ENCODE assay signal across 2 cellular contexts in the genomic region with DNA sequence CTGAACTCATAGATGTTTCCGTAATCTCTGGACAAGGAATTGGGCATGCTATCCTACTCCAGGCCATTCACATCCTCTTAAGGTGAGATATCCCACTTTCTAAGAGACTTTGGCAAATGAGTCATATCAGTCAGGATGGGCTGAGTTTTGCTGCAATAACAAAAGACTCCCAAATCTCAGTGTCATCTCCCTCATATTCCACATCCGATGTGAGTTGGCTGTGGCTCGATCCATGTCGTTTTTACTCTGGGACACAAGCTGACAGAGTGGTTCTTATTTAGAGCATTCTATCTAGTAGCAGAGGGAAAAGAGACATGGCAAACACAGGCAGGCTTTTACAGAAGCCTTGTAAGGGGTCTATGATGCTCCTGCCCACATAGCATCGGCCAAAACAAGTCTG.
TF ChIP-seq lines count a peak whose summit lies in the region.

No MANE protein-coding gene starts in this region.

TF ChIP-seq in K562, 482 proteins besides CTCF, POLR2A, EP300 and RAD21:
- TF ChIP-seq ZNF12 (CRISPR knock-in tag; IDR thresholded peaks at IDR 0.05) = peak; percentile 98
TF ChIP-seq in K562: peak in this region for 1; not testable (repeated sequence) for 481.

TF ChIP-seq in HepG2, 621 proteins besides CTCF, POLR2A, EP300 and RAD21:
- TF ChIP-seq ZNF12 (CRISPR knock-in tag; IDR thresholded peaks at IDR 0.05) = peak; percentile 98
